8 cellular contexts compared by ENCODE assay signal in the genomic region with DNA sequence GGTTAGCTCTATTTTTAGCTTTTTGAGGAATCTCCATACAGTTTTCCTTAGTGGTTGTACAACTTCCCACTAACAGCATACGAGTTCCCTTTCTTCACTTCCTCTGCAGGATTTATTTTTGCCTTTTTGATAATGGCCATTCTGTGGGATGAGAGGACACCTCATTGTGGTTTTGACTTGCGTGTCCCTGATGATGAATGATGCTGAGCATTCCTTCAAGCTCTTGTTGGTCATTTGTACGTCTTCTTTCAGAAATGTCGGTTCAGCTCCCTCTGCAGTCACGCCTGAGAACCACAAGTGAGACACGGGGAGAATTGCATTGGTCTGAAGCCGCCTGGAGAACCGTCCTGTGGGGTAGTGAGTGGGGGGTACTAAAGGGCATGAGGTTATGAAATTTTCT. TPM values are rescaled to one million over a fixed set of nuclear protein-coding genes. Genes with fewer than 3 reads are reported as not detected.
DNase-seq lines count a peak whose midpoint lies in the region; TF ChIP-seq lines count a peak whose summit lies in the region.

No MANE protein-coding gene starts in this region.

- H3K4me3 ChIP-seq in colonic mucosa (no peak overlapping the region), suprapubic skin (no peak overlapping the region)

- TF ChIP-seq POLR2A in suprapubic skin (IDR thresholded peaks at IDR 0.05) = no peak

- no peaks in the 10 kb centered on the region for H3K27me3 ChIP-seq in colonic mucosa
- peaks cover 21% of the 10 kb centered on the region for H3K27me3 ChIP-seq in suprapubic skin

- peak; percentile 61 for DNase-seq in 8988T
- DNase-seq in GM04504 (ENCODE audit: low read depth) = peak; percentile 24
- DNase-seq in NCI-H526 treated with DMSO at 0.1 percent for 48 hours (lab: John Stamatoyannopoulos, UW) = peak; percentile 20
- peak; percentile 25 for DNase-seq in colonic mucosa
- peak; percentile 11 for DNase-seq in non-pigmented ciliary epithelial cell (ENCODE audit: low read depth)
- DNase-seq in NCI-H2171 treated with DMSO at 0.1 percent for 48 hours (lab: John Stamatoyannopoulos, UW) = no peak
- no peak for DNase-seq in suprapubic skin (ENCODE audit: low spot score in 2 of 2)
- DNase-seq in NCI-H1048 (lab: John Stamatoyannopoulos, UW) = no peak

- no peaks in the 10 kb centered on the region for H3K4me1 ChIP-seq in colonic mucosa
- peaks cover 6% of the 10 kb centered on the region for H3K4me1 ChIP-seq in suprapubic skin

- TF ChIP-seq CTCF in colonic mucosa (IDR thresholded peaks at IDR 0.05) = peak; percentile 40
- no peak for TF ChIP-seq CTCF in suprapubic skin (IDR thresholded peaks at IDR 0.05)

- intact Hi-C loops in colonic mucosa (cut with DNase I) = no loop called here

- TF ChIP-seq EP300 in suprapubic skin (IDR thresholded peaks at IDR 0.05) = no peak

- H3K9me3 ChIP-seq in colonic mucosa (no peaks in the 10 kb centered on the region), suprapubic skin (no peaks in the 10 kb centered on the region)

- 20% methylated on average over 8 of the region's 8 CpGs for WGBS in suprapubic skin

- no peak overlapping the region for H3K27ac ChIP-seq in colonic mucosa
- no peak overlapping the region for H3K27ac ChIP-seq in suprapubic skin

- H3K9ac ChIP-seq in colonic mucosa (ENCODE audit: low read depth in 2 of 2, low read length in 2 of 2) = no peak overlapping the region

- no peaks in the 10 kb centered on the region for H3K36me3 ChIP-seq in colonic mucosa
- no peaks in the 10 kb centered on the region for H3K36me3 ChIP-seq in suprapubic skin

RNA-seq across cellular contexts. Expression of a gene that starts 2.0 kb away (rescaled TPM):
- total RNA-seq in colonic mucosa (under 1 TPM in 1 of 2 donors, not detected in 1; 0.37 TPM), suprapubic skin (1 to 10 TPM in 3 of 4 donors, not detected in 1; 1.1 to 5.9 (median 3.9) TPM)

RNA-seq across cellular contexts. Expression of a gene that starts 15.2 kb away (rescaled TPM):
- under 1 TPM; 0.35 to 0.52 TPM for total RNA-seq in colonic mucosa
- total RNA-seq in suprapubic skin = 1 to 10 TPM in 1 of 4 donors, under 1 TPM in 2, not detected in 1; 0.55 to 1.4 (median 0.91) TPM

RNA-seq across cellular contexts. Expression of a gene that starts 19.3 kb away (rescaled TPM):
- not detected for total RNA-seq in colonic mucosa
- 1 to 10 TPM in 2 of 4 donors, under 1 TPM in 1, not detected in 1; 0.68 to 7.3 (median 1.7) TPM for total RNA-seq in suprapubic skin

RNA-seq across cellular contexts. Expression of a gene that starts 25.6 kb away (rescaled TPM):
- total RNA-seq in colonic mucosa (under 1 TPM in 1 of 2 donors, not detected in 1; 0.35 TPM), suprapubic skin (1 to 10 TPM in 3 of 4 donors, not detected in 1; 3.8 to 8.9 (median 5.3) TPM)

RNA-seq across cellular contexts. Expression of a gene that starts 36.3 kb away (rescaled TPM):
- under 1 TPM; 0.17 to 0.24 TPM for total RNA-seq in colonic mucosa
- total RNA-seq in suprapubic skin = 1 to 10 TPM in 2 of 4 donors, under 1 TPM in 1, not detected in 1; 0.42 to 3.0 (median 1.0) TPM

Comparison
In these comparisons a context has a peak if more than half of its experiments do, and no peak if none do; other contexts are left out.
1. DNase-seq: peak in 8988T (single experiment), GM04504 (single experiment), NCI-H526 treated with DMSO at 0.1 percent for 48 hours (single experiment), colonic mucosa (single experiment) and non-pigmented ciliary epithelial cell (single experiment); none in NCI-H2171 treated with DMSO at 0.1 percent for 48 hours (single experiment), suprapubic skin (0 of 2) and NCI-H1048 (single experiment).